In the genomic region with DNA sequence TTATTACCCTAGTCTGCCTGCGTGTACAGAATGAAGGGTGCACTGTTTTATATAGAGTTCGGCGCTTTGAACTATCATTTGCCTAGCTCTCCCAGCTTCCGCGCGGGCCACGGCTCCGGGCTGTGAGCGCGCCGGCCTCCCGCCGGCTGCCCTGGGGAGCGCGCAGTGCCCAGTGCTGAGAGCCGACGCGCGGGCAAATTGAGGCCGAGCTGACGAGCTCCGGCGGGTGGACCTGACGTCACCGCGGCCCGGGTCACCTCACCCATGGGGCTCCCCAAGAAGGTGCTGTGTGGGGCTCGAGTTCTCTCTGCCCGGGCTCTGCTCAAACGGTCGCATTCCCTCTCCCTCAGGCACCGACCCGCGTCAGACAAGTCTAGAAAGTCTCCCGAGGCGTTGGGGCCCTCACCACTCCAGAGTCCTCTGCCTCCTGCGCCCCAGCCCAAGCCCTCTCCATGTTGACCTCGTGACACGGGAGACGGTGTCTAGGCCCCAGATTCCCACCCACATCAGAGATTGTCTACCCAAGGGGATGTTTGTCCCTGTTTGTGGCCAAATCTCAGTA, we compare ENCODE assay signal across 16 cellular contexts. TPM values are rescaled to one million over a fixed set of nuclear protein-coding genes. Genes with fewer than 3 reads are reported as not detected.
A peak's percentile ranks its signal among the peaks of the same experiment; 100 is the strongest.
DNase-seq lines count a peak whose midpoint lies in the region; ATAC-seq, FAIRE-seq and TF ChIP-seq lines count a peak whose summit lies in the region.
"Had no signal": no experiment of that assay in that cellular context is flagged by ENCODE, and none has a peak within 500 bp of the region (broad histone marks: within the 10 kb centered on the region; RNA-seq: fewer than 3 reads in every experiment).

No MANE protein-coding gene starts in this region.

- BruUV-seq in A673 (replicated peaks; lab: Mats Ljungman, UMichigan): no TSS peak
- no TSS peak for BruUV-seq in HepG2 (replicated peaks; lab: Mats Ljungman, UMichigan)

- H3K9me2 ChIP-seq in Karpas-422 (replicated peaks; ENCODE audit: insufficient read depth, low read length): no peaks in the 10 kb centered on the region

- H4K20me1 ChIP-seq in Karpas-422 (ENCODE audit: insufficient read depth, low read depth, low read length) (no peaks in the 10 kb centered on the region), HepG2 (ENCODE audit: insufficient read depth, low read length) (no peaks in the 10 kb centered on the region)

- H3K4me3 ChIP-seq in A673 (ENCODE audit: low read depth, low read length, poor library complexity, severe bottlenecking) (peak overlapping the region; percentile 12), Karpas-422 (ENCODE audit: low read length) (peak overlapping the region; percentile 52; the same call in 1 of the 2 replicates), bronchial epithelial cell (ENCODE audit: low read depth, low read length) (peak overlapping the region; percentile 30), HepG2 (replicated peaks in 1 of 3; ENCODE audit: insufficient read depth in 1 of 3, low read depth in 2 of 3, low read length in 3 of 3) (no peak overlapping the region), colonic mucosa (no peak overlapping the region)
- H3K4me3 ChIP-seq: A549, lung had no signal

- 29% methylated on average over 13 of the region's 40 CpGs for WGBS in HepG2 (ENCODE audit: low lambda C conversion rate)

- H3K9ac ChIP-seq in Karpas-422 (ENCODE audit: low read length) (0 out of 2 replicates have a peak overlapping the region, but pooled peaks have one; percentile 36), HepG2 (ENCODE audit: insufficient read depth, low read depth, low read length) (no peak overlapping the region), colonic mucosa (ENCODE audit: low read depth in 2 of 2, low read length in 2 of 2) (no peak overlapping the region)

- intact Hi-C loops in A673 (cut with micrococcal nuclease; ENCODE audit: unreplicated experiment): loop anchor here (5.0 to 10.0 kb wide), 2 partner anchors 403 to 645 kb away; no protein-coding TSS in a partner anchor
- intact Hi-C loops in HepG2 (cut with micrococcal nuclease; ENCODE audit: unreplicated experiment): no loop called here
- intact Hi-C loops in colonic mucosa (cut with DNase I): no loop called here

- ATAC-seq in HepG2 (no peak; the same call in 2 of the 3 replicates), GM18858 (IDR thresholded peaks at IDR 0.05; ENCODE audit: unreplicated experiment) (no peak), GM19455 (IDR thresholded peaks at IDR 0.05; ENCODE audit: unreplicated experiment) (no peak)
- ATAC-seq: A549 had no signal

- H3K36me3 ChIP-seq in A673 (ENCODE audit: insufficient read depth, low read length, poor library complexity, severe bottlenecking) (peaks cover under 1% of the 10 kb centered on the region), Karpas-422 (ENCODE audit: insufficient read depth, low read length) (no peaks in the 10 kb centered on the region), bronchial epithelial cell (ENCODE audit: control insufficient read depth, insufficient read depth, low read length) (no peaks in the 10 kb centered on the region), HepG2 (replicated peaks in 1 of 2; ENCODE audit: control insufficient read depth in 1 of 2, insufficient read depth in 2 of 2, low read length in 2 of 2) (no peaks in the 10 kb centered on the region), colonic mucosa (no peaks in the 10 kb centered on the region)

- H2AFZ ChIP-seq in Karpas-422 (ENCODE audit: low read length) (no peak overlapping the region), HepG2 (ENCODE audit: low read length) (no peak overlapping the region)

- H3K9me3 ChIP-seq in A673 (ENCODE audit: low read depth, low read length, poor library complexity, severe bottlenecking): no peaks in the 10 kb centered on the region
- H3K9me3 ChIP-seq in Karpas-422 (ENCODE audit: low read length): no peaks in the 10 kb centered on the region
- no peaks in the 10 kb centered on the region for H3K9me3 ChIP-seq in HepG2 (ENCODE audit: low read length)
- H3K9me3 ChIP-seq in colonic mucosa: no peaks in the 10 kb centered on the region
- H3K9me3 ChIP-seq: A549 had no signal

- TF ChIP-seq EP300 in HepG2 (IDR thresholded peaks at IDR 0.05; ENCODE audit: low read depth in 2 of 2, low read length in 2 of 2) (no peak), HepG2 (CRISPR knock-in tag; IDR thresholded peaks at IDR 0.05; ENCODE audit: borderline replicate concordance) (no peak)

- TF ChIP-seq POLR2A in HepG2 (IDR thresholded peaks at IDR 0.05; ENCODE audit: insufficient read depth in 1 of 2, low read depth in 2 of 2, low read length in 2 of 2): no peak

- H3K27ac ChIP-seq in A673 (ENCODE audit: low read depth, low read length, poor library complexity, severe bottlenecking) (peak overlapping the region; percentile 57), Karpas-422 (ENCODE audit: low read length) (no peak overlapping the region), HepG2 (ENCODE audit: extremely low read length, insufficient read depth, low read length) (no peak overlapping the region), colonic mucosa (no peak overlapping the region)
- H3K27ac ChIP-seq: A549 had no signal

- TF ChIP-seq RAD21 in HepG2 (CRISPR knock-in tag; IDR thresholded peaks at IDR 0.05): no peak

- DNase-seq in A673 (ENCODE audit: low spot score) (no peak), Karpas-422 (no peak), bronchial epithelial cell (ENCODE audit: low read depth) (peak; percentile 34), HepG2 (ENCODE audit: low spot score) (no peak), colonic mucosa (no peak)
- no peak for DNase-seq in activated T-cell treated with anti-CD3 and anti-CD28 coated beads, Interleukin-2, amount 50 U/mL, for 1 hour
- DNase-seq: activated naive CD4-positive, alpha-beta T cell treated with Interleukin-2 at 50 U/mL for 16 hours; CD8-positive, alpha-beta memory T cell; central memory CD4-positive, alpha-beta T cell; NCI-H1417; small intestine had no signal

- H3K4me2 ChIP-seq in Karpas-422 (ENCODE audit: low read depth, low read length, poor library complexity, severe bottlenecking) (peak overlapping the region; percentile 51), HepG2 (ENCODE audit: low read depth, low read length) (no peak overlapping the region)
- H3K4me2 ChIP-seq: A549 had no signal

- H3K79me2 ChIP-seq in Karpas-422 (ENCODE audit: low read length) (no peaks in the 10 kb centered on the region), HepG2 (ENCODE audit: insufficient read depth, low read length) (no peaks in the 10 kb centered on the region)

- H3K27me3 ChIP-seq in A673 (replicated peaks; ENCODE audit: insufficient read depth, low read depth, low read length, poor library complexity): no peaks in the 10 kb centered on the region
- no peaks in the 10 kb centered on the region for H3K27me3 ChIP-seq in Karpas-422 (ENCODE audit: low read length)
- no peaks in the 10 kb centered on the region for H3K27me3 ChIP-seq in bronchial epithelial cell (ENCODE audit: control insufficient read depth, insufficient read depth, low read length)
- peaks cover 0 to 51% of the 10 kb centered on the region in 2 experiments; a peak in 3 of 5 replicates for H3K27me3 ChIP-seq in HepG2 (ENCODE audit: control insufficient read depth in 1 of 2, insufficient read depth in 2 of 2, low read length in 2 of 2)
- peaks cover 89% of the 10 kb centered on the region for H3K27me3 ChIP-seq in colonic mucosa

- CTCF ChIA-PET in A673 (lab: Charles Lee) (no interaction called here), HepG2 (lab: Yijun Ruan, JAX; ENCODE audit: low intra/inter-chr PET ratio, low total read pairs) (no interaction called here)

- in situ Hi-C loops in HepG2 (cut with HindIII; ENCODE audit: extremely low pct_ligation_motif_present, low pct_unique_long_range_greater_than_20kb): loop anchor here (25.0 kb wide), 1 partner anchor 768 kb away; no protein-coding TSS in a partner anchor

- POLR2A ChIA-PET in A673 (lab: Charles Lee; ENCODE audit: low non-redundant PET) (no interaction called here), HepG2 (lab: Yijun Ruan, JAX) (no interaction called here)

- TF ChIP-seq CTCF in A673 (conservative IDR thresholded peaks at IDR 0.05; ENCODE audit: low read depth, low read length) (no peak), bronchial epithelial cell (IDR thresholded peaks at IDR 0.05; ENCODE audit: insufficient read depth, low read length, severe bottlenecking) (no peak), HepG2 (CRISPR knock-in tag; IDR thresholded peaks at IDR 0.05) (no peak), colonic mucosa (IDR thresholded peaks at IDR 0.05) (no peak)

- FAIRE-seq in bronchial epithelial cell (lab: Jason Lieb, UNC) (no peak), HepG2 (lab: Jason Lieb, UNC) (no peak)
- FAIRE-seq: A549, small intestine had no signal

- H3K4me1 ChIP-seq in A673 (ENCODE audit: insufficient read depth, low read length, poor library complexity, severe bottlenecking): peaks cover 27% of the 10 kb centered on the region
- peaks cover 40% of the 10 kb centered on the region for H3K4me1 ChIP-seq in Karpas-422 (ENCODE audit: low read length)
- H3K4me1 ChIP-seq in HepG2 (ENCODE audit: insufficient read depth, low read length): no peaks in the 10 kb centered on the region
- no peaks in the 10 kb centered on the region for H3K4me1 ChIP-seq in colonic mucosa
- H3K4me1 ChIP-seq: A549 had no signal

RNA-seq across cellular contexts. Expression of a gene that starts 7.7 kb away (rescaled TPM):
- total RNA-seq in A673 (2021) (62.0 and 64.3 TPM in 2 replicates), bronchial epithelial cell (4.5 and 15.4 TPM in 2 replicates), HepG2 (2016; rRNA removed; fragmentation: Illumina TruSeq; extraction: Trizol) (not detected in 2 replicates), colonic mucosa (under 1 TPM; 0.25 to 0.35 TPM)
- total RNA-seq in Karpas-422 (2014; rRNA removed; shearing (Covaris generic); ENCODE audit: low replicate concordance): 0.51 and 0.63 TPM in 2 replicates
- total RNA-seq in HepG2 (2016; cell fraction: cytosol; rRNA removed; fragmentation: Illumina TruSeq; extraction: Trizol; ENCODE audit: low read depth): not detected in 2 replicates
- not detected in 2 replicates for total RNA-seq in HepG2 (2016; cell fraction: insoluble cytoplasmic fraction; rRNA removed; fragmentation: Illumina TruSeq; extraction: Trizol)
- total RNA-seq in HepG2 (2016; cell fraction: membrane; rRNA removed; fragmentation: Illumina TruSeq; extraction: Trizol): not detected in 2 replicates
- not detected in 2 replicates for total RNA-seq in HepG2 (2016; cell fraction: nucleus; rRNA removed; fragmentation: Illumina TruSeq; extraction: Trizol)
- polyA plus RNA-seq in HepG2 (2011; rRNA removed): not detected in 2 replicates
- polyA plus RNA-seq in HepG2 (2011; cell fraction: cytosol; rRNA removed): not detected in 2 replicates
- polyA plus RNA-seq in HepG2 (2011; cell fraction: nucleus; rRNA removed): 0.06 TPM in 1 of 2 replicates, not detected in the other
- polyA plus RNA-seq in HepG2 (2012): not detected in 2 replicates
- not detected in 2 replicates for polyA plus RNA-seq in HepG2 (2016; cell fraction: cytosol; fragmentation: Illumina TruSeq; extraction: Trizol; ENCODE audit: low read depth)
- not detected in 2 replicates for polyA plus RNA-seq in HepG2 (2016; cell fraction: insoluble cytoplasmic fraction; fragmentation: Illumina TruSeq; extraction: Trizol; ENCODE audit: low read depth)
- not detected in 2 replicates for polyA plus RNA-seq in HepG2 (2016; cell fraction: membrane; fragmentation: Illumina TruSeq; extraction: Trizol; ENCODE audit: low read depth)
- not detected in 2 replicates for polyA plus RNA-seq in HepG2 (2016; cell fraction: nucleus; fragmentation: Illumina TruSeq; extraction: Trizol; ENCODE audit: insufficient read depth, low read depth)
- polyA minus RNA-seq in HepG2 (2011; rRNA and poly(A)+ RNA removed; ENCODE audit: low replicate concordance): not detected in 2 replicates
- not detected in 2 replicates for polyA minus RNA-seq in HepG2 (2011; cell fraction: cytosol; rRNA and poly(A)+ RNA removed)
- not detected in 2 replicates for polyA minus RNA-seq in HepG2 (2011; cell fraction: nucleus; rRNA and poly(A)+ RNA removed)
- total RNA-seq: CD8-positive, alpha-beta memory T cell; epithelial cell of proximal tubule had no signal
- polyA plus RNA-seq: CD8-positive, alpha-beta memory T cell had no signal

Comparison
In these comparisons a context has a peak if more than half of its experiments do, and no peak if none do; other contexts are left out.
1. H3K4me3 ChIP-seq: peak in A673 (single experiment), Karpas-422 (single experiment) and bronchial epithelial cell (single experiment); none in HepG2 (0 of 3) and colonic mucosa (single experiment).